In the genomic region with DNA sequence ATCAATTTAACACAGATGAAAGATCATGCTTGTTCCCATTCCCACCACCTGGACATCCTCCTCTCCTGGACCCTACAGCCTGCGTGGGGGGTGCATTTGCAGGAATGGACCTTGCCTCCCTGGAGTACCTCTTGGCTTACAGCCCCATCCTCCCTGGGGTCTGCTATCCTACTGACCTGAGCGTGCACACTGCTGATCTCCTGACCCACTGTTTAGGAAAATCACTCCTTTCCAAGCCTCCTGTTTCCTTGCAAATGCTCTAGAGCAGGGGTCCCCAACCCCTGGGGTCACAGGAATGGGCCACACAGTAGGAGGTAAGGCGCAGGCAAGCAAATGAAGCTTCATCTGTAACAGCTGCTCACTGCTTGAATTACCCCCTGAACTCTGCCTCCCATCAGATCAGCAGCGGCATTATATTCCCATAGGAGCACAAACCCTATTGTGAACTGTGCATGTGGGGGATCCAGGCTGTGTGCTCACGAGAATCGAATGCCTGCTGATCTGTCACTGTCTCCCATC, we compare ENCODE assay signal across 20 cellular contexts.
"Had no signal": no experiment of that assay in that cellular context is flagged by ENCODE, and none has a peak within 500 bp of the region (broad histone marks: within the 10 kb centered on the region; RNA-seq: fewer than 3 reads in every experiment).

No MANE protein-coding gene starts in this region.

- H3K4me3 ChIP-seq: adrenal gland, gastrocnemius medialis, heart left ventricle, spleen, tibial artery had no signal

- ATAC-seq: activated naive CD4-positive, alpha-beta T cell treated with anti-CD3 and anti-CD28 coated beads, Interleukin-2, amount 50 U/mL, for 72 hours; esophagus mucosa; gastrocnemius medialis; heart left ventricle; sciatic nerve; stimulated activated naive B cell treated with anti-CD40 and anti-IgM and Interleukin-4, amounts not matched to agents 10 μg/mL and 1 μg/mL and 100 μg/mL, for 72 hours; T-cell had no signal

- H3K9me3 Mint-ChIP-seq: activated naive CD4-positive, alpha-beta T cell treated with anti-CD3 and anti-CD28 coated beads, Interleukin-2, amount 50 U/mL, for 72 hours; activated T-helper 1 cell treated with anti-CD3 and anti-CD28 coated beads, Interleukin-12 subunit alpha, Interleukin-12 subunit beta, Interleukin-2, Interleukin-4 antibody, amounts not matched to agents 30 ng/mL and 10 ng/mL and 1 ng/mL, durations not matched to agents 14 hours and 24 hours and 36 hours; memory B cell; stimulated activated naive B cell treated with anti-CD40 and anti-IgM and Interleukin-4, amounts not matched to agents 10 μg/mL and 1 μg/mL and 100 μg/mL, for 72 hours; T-cell had no signal

- H3K4me3 Mint-ChIP-seq: activated T-helper 1 cell treated with anti-CD3 and anti-CD28 coated beads, Interleukin-12 subunit alpha, Interleukin-12 subunit beta, Interleukin-2, Interleukin-4 antibody, amounts not matched to agents 30 ng/mL and 10 ng/mL and 1 ng/mL, durations not matched to agents 14 hours and 24 hours and 36 hours; memory B cell; stimulated activated naive B cell treated with anti-CD40 and anti-IgM and Interleukin-4, amounts not matched to agents 10 μg/mL and 1 μg/mL and 100 μg/mL, for 72 hours; T-cell had no signal

- H3K27ac ChIP-seq: adrenal gland, gastrocnemius medialis, heart left ventricle, spleen, tibial artery had no signal

- H3K36me3 Mint-ChIP-seq: activated naive CD4-positive, alpha-beta T cell treated with anti-CD3 and anti-CD28 coated beads, Interleukin-2, amount 50 U/mL, for 72 hours; memory B cell; stimulated activated naive B cell treated with anti-CD40 and anti-IgM and Interleukin-4, amounts not matched to agents 10 μg/mL and 1 μg/mL and 100 μg/mL, for 72 hours; T-cell had no signal

- H3K36me3 ChIP-seq: adrenal gland, gastrocnemius medialis, heart left ventricle, spleen, tibial artery had no signal

- H3K4me1 ChIP-seq: adrenal gland, gastrocnemius medialis, tibial artery had no signal

- H3K9me3 ChIP-seq: adrenal gland, gastrocnemius medialis, heart left ventricle, spleen, tibial artery had no signal

- FAIRE-seq: astrocyte, bronchial epithelial cell had no signal

- H3K27ac Mint-ChIP-seq: activated naive CD4-positive, alpha-beta T cell treated with anti-CD3 and anti-CD28 coated beads, Interleukin-2, amount 50 U/mL, for 72 hours; activated T-helper 1 cell treated with anti-CD3 and anti-CD28 coated beads, Interleukin-12 subunit alpha, Interleukin-12 subunit beta, Interleukin-2, Interleukin-4 antibody, amounts not matched to agents 30 ng/mL and 10 ng/mL and 1 ng/mL, durations not matched to agents 14 hours and 24 hours and 36 hours; memory B cell; stimulated activated naive B cell treated with anti-CD40 and anti-IgM and Interleukin-4, amounts not matched to agents 10 μg/mL and 1 μg/mL and 100 μg/mL, for 72 hours; T-cell had no signal

- H3K27me3 ChIP-seq: heart left ventricle had no signal

- DNase-seq: activated CD4-positive, alpha-beta T cell treated with anti-CD3 and anti-CD28 coated beads for 48 hours; activated CD4-positive, CD25-positive, alpha-beta regulatory T cell; activated CD8-positive, alpha-beta memory T cell treated with anti-CD3 and anti-CD28 coated beads for 24 hours; activated gamma-delta T cell treated with Interleukin-2 at 50 U/mL for 16 hours; adrenal gland; cerebellar nuclear complex; effector CD4-positive, alpha-beta T cell; gastrocnemius medialis; heart left ventricle; spleen; stimulated activated naive B cell treated with anti-CD40 and anti-IgM and Interleukin-4, amounts not matched to agents 10 μg/mL and 1 μg/mL and 100 μg/mL, for 72 hours; T-cell; tibial artery had no signal
